ENCODE assay signal across 28 cellular contexts in genomic region chr11:3104051-3104714, GRCh38. TPM values are rescaled to one million over a fixed set of nuclear protein-coding genes. Genes with fewer than 3 reads are reported as not detected.
DNase-seq lines count a peak whose midpoint lies in the region; TF ChIP-seq lines count a peak whose summit lies in the region.
"Had no signal": no experiment of that assay in that cellular context is flagged by ENCODE, and none has a peak within 500 bp of the region (broad histone marks: within the 10 kb centered on the region; RNA-seq: fewer than 3 reads in every experiment).

No MANE protein-coding gene starts in this region.

- H3K27ac ChIP-seq in breast epithelium (no peak overlapping the region), neuronal stem cell (replicated peaks; ENCODE audit: low read length) (no peak overlapping the region), vagina (no peak overlapping the region)
- H3K27ac ChIP-seq: ascending aorta, lower lobe of right lung, neutrophil, thyroid gland had no signal

- H2AFZ ChIP-seq in neuronal stem cell (ENCODE audit: low read length), result no peak overlapping the region

- H3K27me3 Mint-ChIP-seq in MCF 10A (ENCODE audit: insufficient read depth, unreplicated experiment), result no peaks in the 10 kb centered on the region
- no peaks in the 10 kb centered on the region for H3K27me3 Mint-ChIP-seq in chondrocyte (ENCODE audit: low read depth)
- H3K27me3 Mint-ChIP-seq: activated CD4-positive, alpha-beta memory T cell treated with anti-CD3 and anti-CD28 coated beads, Interleukin-2, amount 10 ng/mL, durations not matched to agents 7 days and 5 days; activated naive CD4-positive, alpha-beta T cell treated with anti-CD3 and anti-CD28 coated beads, Interleukin-2, amount 50 U/mL, for 24 hours; central memory CD8-positive, alpha-beta T cell had no signal

- H3K4me1 ChIP-seq in breast epithelium, result no peaks in the 10 kb centered on the region
- H3K4me1 ChIP-seq in neuronal stem cell (ENCODE audit: control insufficient read depth in 2 of 2, insufficient read depth in 1 of 2, low read depth in 1 of 2, low read length in 2 of 2), result no peaks in the 10 kb centered on the region
- H3K4me1 ChIP-seq in vagina, result peaks cover 12% of the 10 kb centered on the region
- H3K4me1 ChIP-seq: ascending aorta, BE2C, Caco-2, thyroid gland had no signal

- DNase-seq in MCF 10A (ENCODE audit: unreplicated experiment), result no peak
- DNase-seq in breast epithelium (ENCODE audit: low spot score in 2 of 2), result no peak
- DNase-seq in chondrocyte (ENCODE audit: low spot score), result peak; percentile 89
- DNase-seq in neuronal stem cell (ENCODE audit: low spot score), result no peak
- DNase-seq in vagina (ENCODE audit: extremely low spot score in 2 of 2), result peak; percentile 82 to 94
- DNase-seq in NK-92 treated with Interleukin-12 subunit alpha and Interleukin-12 subunit beta, amount 100 ng/mL, for 24 hours (lab: John Stamatoyannopoulos, UW), result no peak
- DNase-seq in GOT3 (lab: John Stamatoyannopoulos, UW), result no peak
- DNase-seq in G401 (ENCODE audit: low spot score), result no peak
- DNase-seq: activated CD4-positive, alpha-beta memory T cell treated with anti-CD3 and anti-CD28 coated beads, Interleukin-2, amount 10 ng/mL, durations not matched to agents 7 days and 5 days; BE2C; Caco-2; erythroblast; foreskin fibroblast; immature natural killer cell; lower lobe of right lung; MM.1S; NCI-H1436; NCI-H2171; NCI-H524; RPMI8226; stimulated activated naive CD4-positive, alpha-beta T cell treated with Interleukin-2 at 50 U/mL for 16 hours; SW 1271; thyroid gland had no signal

- BruUV-seq in MCF 10A (replicated peaks; lab: Mats Ljungman, UMichigan), result no TSS peak

- H3K36me3 ChIP-seq in breast epithelium (no peaks in the 10 kb centered on the region), neuronal stem cell (replicated peaks in 1 of 2; ENCODE audit: control insufficient read depth in 2 of 2, insufficient read depth in 2 of 2, low read length in 2 of 2) (peaks cover 4 to 9% of the 10 kb centered on the region in 2 donors), vagina (peaks cover 0 to 20% of the 10 kb centered on the region in 2 donors)
- H3K36me3 ChIP-seq: BE2C, thyroid gland had no signal

- H4K91ac ChIP-seq in neuronal stem cell (ENCODE audit: low read depth, low read length, poor library complexity), result no peak overlapping the region

- H2AK5ac ChIP-seq in neuronal stem cell (ENCODE audit: low read depth, low read length), result no peak overlapping the region

- no peak overlapping the region for H2BK15ac ChIP-seq in neuronal stem cell (ENCODE audit: low read length)

- H3K79me1 ChIP-seq in neuronal stem cell (ENCODE audit: low read depth, low read length), result no peaks in the 10 kb centered on the region

- TF ChIP-seq POLR2A in breast epithelium (IDR thresholded peaks at IDR 0.05) (no peak), vagina (IDR thresholded peaks at IDR 0.05) (no peak)

- H3K27ac Mint-ChIP-seq in MCF 10A (ENCODE audit: low read depth, unreplicated experiment), result peak overlapping the region; percentile 75
- H3K27ac Mint-ChIP-seq in chondrocyte (ENCODE audit: unreplicated experiment), result no peak overlapping the region
- H3K27ac Mint-ChIP-seq: activated CD4-positive, alpha-beta memory T cell treated with anti-CD3 and anti-CD28 coated beads, Interleukin-2, amount 10 ng/mL, durations not matched to agents 7 days and 5 days; activated naive CD4-positive, alpha-beta T cell treated with anti-CD3 and anti-CD28 coated beads, Interleukin-2, amount 50 U/mL, for 24 hours had no signal

- H3K4ac ChIP-seq in neuronal stem cell (ENCODE audit: low read length), result peak overlapping the region; percentile 84

- H3K9me3 ChIP-seq in breast epithelium (no peaks in the 10 kb centered on the region), neuronal stem cell (replicated peaks in 1 of 2; ENCODE audit: control insufficient read depth in 2 of 2, insufficient read depth in 1 of 2, low read depth in 1 of 2, low read length in 2 of 2) (no peaks in the 10 kb centered on the region), vagina (no peaks in the 10 kb centered on the region)
- H3K9me3 ChIP-seq: ascending aorta, BE2C, Caco-2, lower lobe of right lung, neutrophil, thyroid gland had no signal

- in situ Hi-C loops in G401 (cut with HindIII; ENCODE audit: low sequenced_read_pairs), result no loop called here

- no peak for TF ChIP-seq CTCF in MCF 10A (IDR thresholded peaks at IDR 0.05; ENCODE audit: unreplicated experiment)
- TF ChIP-seq CTCF in breast epithelium (IDR thresholded peaks at IDR 0.05), result no peak
- TF ChIP-seq CTCF in chondrocyte (IDR thresholded peaks at IDR 0.05), result no peak
- no peak for TF ChIP-seq CTCF in vagina (IDR thresholded peaks at IDR 0.05)

- H2BK120ac ChIP-seq in neuronal stem cell (ENCODE audit: low read depth, low read length), result no peak overlapping the region

- peak overlapping the region; percentile 71 for H3K14ac ChIP-seq in neuronal stem cell (ENCODE audit: low read length)

- peak overlapping the region; percentile 76 for H3K18ac ChIP-seq in neuronal stem cell (ENCODE audit: low read length)

- H3K23ac ChIP-seq in neuronal stem cell (ENCODE audit: low read depth, low read length, poor library complexity), result peak overlapping the region; percentile 73

- H2BK12ac ChIP-seq in neuronal stem cell (ENCODE audit: low read length), result peak overlapping the region; percentile 3

- H3K4me3 Mint-ChIP-seq in MCF 10A (ENCODE audit: unreplicated experiment) (no peak overlapping the region), chondrocyte (ENCODE audit: unreplicated experiment) (no peak overlapping the region)
- H3K4me3 Mint-ChIP-seq: activated CD4-positive, alpha-beta memory T cell treated with anti-CD3 and anti-CD28 coated beads, Interleukin-2, amount 10 ng/mL, durations not matched to agents 7 days and 5 days; activated naive CD4-positive, alpha-beta T cell treated with anti-CD3 and anti-CD28 coated beads, Interleukin-2, amount 50 U/mL, for 24 hours; central memory CD8-positive, alpha-beta T cell; immature natural killer cell had no signal

- H3K9ac ChIP-seq in neuronal stem cell (ENCODE audit: low read depth, low read length, poor library complexity), result no peak overlapping the region

- H3K36me3 Mint-ChIP-seq in MCF 10A (ENCODE audit: insufficient read depth, unreplicated experiment) (peaks cover 91% of the 10 kb centered on the region), chondrocyte (ENCODE audit: low read depth) (peaks cover 15% of the 10 kb centered on the region)
- H3K36me3 Mint-ChIP-seq: activated naive CD4-positive, alpha-beta T cell treated with anti-CD3 and anti-CD28 coated beads, Interleukin-2, amount 50 U/mL, for 24 hours had no signal

- H3K27me3 ChIP-seq in breast epithelium (no peaks in the 10 kb centered on the region), neuronal stem cell (ENCODE audit: control insufficient read depth in 3 of 3, insufficient read depth in 3 of 3, low read depth in 1 of 3, low read length in 3 of 3) (no peaks in the 10 kb centered on the region), vagina (no peaks in the 10 kb centered on the region)
- H3K27me3 ChIP-seq: ascending aorta, BE2C, neutrophil, thyroid gland had no signal

- no peaks in the 10 kb centered on the region for H3K9me3 Mint-ChIP-seq in MCF 10A (ENCODE audit: unreplicated experiment)
- H3K9me3 Mint-ChIP-seq in chondrocyte (ENCODE audit: low read depth), result no peaks in the 10 kb centered on the region
- H3K9me3 Mint-ChIP-seq: activated CD4-positive, alpha-beta memory T cell treated with anti-CD3 and anti-CD28 coated beads, Interleukin-2, amount 10 ng/mL, durations not matched to agents 7 days and 5 days; activated naive CD4-positive, alpha-beta T cell treated with anti-CD3 and anti-CD28 coated beads, Interleukin-2, amount 50 U/mL, for 24 hours; central memory CD8-positive, alpha-beta T cell; immature natural killer cell had no signal

- POLR2A ChIA-PET in MCF 10A (lab: Yijun Ruan, JAX), result interaction anchor here (0.6 to 1.3 kb wide), 4 partner anchors 9 to 112 kb away, joined by 3 to 4 read pairs (median 3); no protein-coding TSS in a partner anchor

- no peak overlapping the region for H3K4me2 ChIP-seq in neuronal stem cell (ENCODE audit: insufficient read depth, low read length, poor library complexity, severe bottlenecking)
- H3K4me2 ChIP-seq: smooth muscle cell had no signal

- peaks cover 5% of the 10 kb centered on the region for H3K4me1 Mint-ChIP-seq in MCF 10A (ENCODE audit: insufficient read depth, unreplicated experiment)
- H3K4me1 Mint-ChIP-seq in chondrocyte (ENCODE audit: low read depth), result no peaks in the 10 kb centered on the region

- CTCF ChIA-PET in MCF 10A (lab: Yijun Ruan, JAX), result interaction anchor here (0.7 kb wide), 1 partner anchor 13 kb away, joined by 4 read pairs; no protein-coding TSS in a partner anchor

- intact Hi-C loops in MCF 10A (cut with micrococcal nuclease) (no loop called here), breast epithelium (cut with DNase I; ENCODE audit: low total_unique reads) (loop anchor here (10.0 kb wide), 1 partner anchor 111 kb away; the partner anchor contains the start of gene MRGPRG), vagina (cut with DNase I) (loop anchor here (10.0 kb wide), 1 partner anchor 111 kb away; the partner anchor contains the start of gene MRGPRG)

- no peak overlapping the region for H4K8ac ChIP-seq in neuronal stem cell (ENCODE audit: low read depth, low read length)

- H2BK5ac ChIP-seq in neuronal stem cell (ENCODE audit: low read length), result no peak overlapping the region

- WGBS in neuronal stem cell (ENCODE audit: extremely low coverage in 2 of 2, insufficient read length in 2 of 2, insufficient replicate concordance in 1 of 2), 2 donors, result no CpG with 5 or more reads among the region's 22 CpGs

- H3K4me3 ChIP-seq in breast epithelium (no peak overlapping the region), neuronal stem cell (ENCODE audit: low read length in 2 of 2) (no peak overlapping the region), vagina (no peak overlapping the region)
- H3K4me3 ChIP-seq: ascending aorta, lower lobe of right lung, smooth muscle cell, thyroid gland had no signal

RNA-seq across cellular contexts. Expression of gene CARS1, which starts 47.0 kb away (rescaled TPM):
- total RNA-seq in MCF 10A (2022) (144 and 150 TPM in 2 replicates), breast epithelium (10 to 100 TPM; 30.1 to 42.6 (median 40.7) TPM), chondrocyte (49.3 to 106 TPM (median 101 TPM) in 3 replicates), vagina (26.0 TPM)
- polyA plus RNA-seq in neuronal stem cell (2013, experiment 1 of 2), result 21.3 TPM
- polyA plus RNA-seq in neuronal stem cell (2013, experiment 2 of 2), result 20.1 TPM
- 23.2 and 24.0 TPM in 2 replicates for total RNA-seq in G401 (2014; rRNA removed; shearing (Covaris generic))

Comparison
In these comparisons a context has a peak if more than half of its experiments do, and no peak if none do; other contexts are left out.
1. DNase-seq: peak in chondrocyte (single experiment) and vagina (2 of 2); none in MCF 10A (single experiment), breast epithelium (0 of 2), neuronal stem cell (single experiment), NK-92 treated with Interleukin-12 subunit alpha and Interleukin-12 subunit beta, amount 100 ng/mL, for 24 hours (single experiment), GOT3 (single experiment) and G401 (single experiment).